In genomic region chr20:11445161-11445560, GRCh38 we compare ENCODE assay signal across 17 cellular contexts.
"Had no signal": no experiment of that assay in that cellular context is flagged by ENCODE, and none has a peak within 500 bp of the region (broad histone marks: within the 10 kb centered on the region; RNA-seq: fewer than 3 reads in every experiment).

No MANE protein-coding gene starts in this region.

- H3K27me3 ChIP-seq: esophagus squamous epithelium, neutrophil, pancreas, spleen had no signal

- H3K4me3 ChIP-seq: esophagus squamous epithelium, pancreas, spleen, thoracic aorta had no signal

- H3K4me1 ChIP-seq: pancreas had no signal

- H3K36me3 ChIP-seq: esophagus squamous epithelium, neutrophil, pancreas, spleen, thoracic aorta had no signal

- ATAC-seq: effector memory CD8-positive, alpha-beta T cell; naive thymus-derived CD4-positive, alpha-beta T cell; stimulated activated naive B cell treated with anti-CD40 and anti-IgM and Interleukin-4, amounts not matched to agents 10 μg/mL and 1 μg/mL and 100 μg/mL, for 72 hours had no signal

- H3K27ac ChIP-seq: esophagus squamous epithelium, neutrophil, pancreas, spleen, thoracic aorta had no signal

- H3K9me3 ChIP-seq: esophagus squamous epithelium, neutrophil, pancreas, spleen, thoracic aorta had no signal

- DNase-seq: activated B cell treated with CpG ODN at 0.5 μM for 24 hours; activated CD4-positive, alpha-beta memory T cell treated with anti-CD3 and anti-CD28 coated beads for 36 hours; activated CD4-positive, alpha-beta T cell treated with anti-CD3 and anti-CD28 coated beads for 4 hours; activated naive CD4-positive, alpha-beta T cell; activated naive CD8-positive, alpha-beta T cell treated with anti-CD3 and anti-CD28 coated beads for 36 hours; amniotic stem cell; effector memory CD8-positive, alpha-beta T cell; esophagus squamous epithelium; hippocampal formation; islet precursor cell; naive thymus-derived CD4-positive, alpha-beta T cell; pancreas; spleen; stimulated activated naive B cell treated with anti-CD40 and anti-IgM and Interleukin-4, amounts not matched to agents 10 μg/mL and 1 μg/mL and 100 μg/mL, for 72 hours; T-helper 2 cell had no signal
